15 cellular contexts compared by ENCODE assay signal in genomic region chr22:25492162-25492561, GRCh38.
DNase-seq lines count a peak whose midpoint lies in the region; ATAC-seq, FAIRE-seq and TF ChIP-seq lines count a peak whose summit lies in the region.
"Had no signal": no experiment of that assay in that cellular context is flagged by ENCODE, and none has a peak within 500 bp of the region (broad histone marks: within the 10 kb centered on the region; RNA-seq: fewer than 3 reads in every experiment).

No MANE protein-coding gene starts in this region.

- DNase-seq in GM18507 (ENCODE audit: extremely low spot score, insufficient read length, low read depth) (no peak), MV-4-11 (lab: John Stamatoyannopoulos, UW) (peak; percentile 18), NOMO-1 treated with dmso at 0.1 percent for 144 hours (lab: John Stamatoyannopoulos, UW; ENCODE audit: unreplicated experiment) (peak; percentile 12), WERI-Rb-1 (no peak), NCI-H446 treated with DMSO at 0.1 percent for 48 hours (lab: John Stamatoyannopoulos, UW) (no peak), COLO668 (lab: John Stamatoyannopoulos, UW; ENCODE audit: unreplicated experiment) (no peak), thyroid gland (no peak), aorta (no peak)
- DNase-seq: CD8-positive, alpha-beta T cell; DMS53; GF-D8; GM23248 had no signal

- H3K4me3 ChIP-seq in WERI-Rb-1 (ENCODE audit: low read depth, low read length): no peak overlapping the region
- H3K4me3 ChIP-seq in thyroid gland (replicated peaks in 1 of 3): no peak overlapping the region
- no peak overlapping the region for H3K4me3 ChIP-seq in aorta (ENCODE audit: low read length in 2 of 2)
- H3K4me3 ChIP-seq: GM23248 had no signal

- H3K27ac ChIP-seq in WERI-Rb-1 (peak overlapping the region; percentile 91), thyroid gland (no peak overlapping the region), aorta (ENCODE audit: low read depth in 1 of 2, low read length in 2 of 2) (no peak overlapping the region)
- H3K27ac ChIP-seq: GM23248, HL-60 had no signal

- no peak for TF ChIP-seq POLR2A in thyroid gland (IDR thresholded peaks at IDR 0.05)

- H3K36me3 ChIP-seq in WERI-Rb-1: peaks cover 31% of the 10 kb centered on the region
- H3K36me3 ChIP-seq in thyroid gland: no peaks in the 10 kb centered on the region
- H3K36me3 ChIP-seq in aorta (ENCODE audit: control insufficient read depth in 1 of 2, insufficient read depth in 2 of 2, low read length in 1 of 2): no peaks in the 10 kb centered on the region

- ATAC-seq in aorta (ENCODE audit: low FRiP score): no peak
- ATAC-seq: CD8-positive, alpha-beta T cell had no signal

- peaks cover 26 to 35% of the 10 kb centered on the region in 2 donors for H3K4me1 ChIP-seq in thyroid gland
- peaks cover 0 to 3% of the 10 kb centered on the region in 2 donors for H3K4me1 ChIP-seq in aorta (ENCODE audit: control insufficient read depth in 1 of 2, insufficient read depth in 2 of 2, low read length in 2 of 2)

- FAIRE-seq in GM18507 (lab: Jason Lieb, UNC): peak; percentile 65
- FAIRE-seq: A204.1, H54 had no signal

- intact Hi-C loops in thyroid gland (cut with DNase I) (no loop called here), aorta (cut with DNase I) (no loop called here)

- H3K27me3 ChIP-seq in WERI-Rb-1 (ENCODE audit: insufficient read depth, low read depth, severe bottlenecking): no peaks in the 10 kb centered on the region
- no peaks in the 10 kb centered on the region for H3K27me3 ChIP-seq in thyroid gland
- H3K27me3 ChIP-seq in aorta (ENCODE audit: control insufficient read depth in 1 of 2, insufficient read depth in 2 of 2, low read length in 1 of 2): no peaks in the 10 kb centered on the region

- peaks cover 5% of the 10 kb centered on the region for H3K9me3 ChIP-seq in WERI-Rb-1 (ENCODE audit: severe bottlenecking)
- no peaks in the 10 kb centered on the region for H3K9me3 ChIP-seq in thyroid gland
- H3K9me3 ChIP-seq in aorta (ENCODE audit: control insufficient read depth, low read length): no peaks in the 10 kb centered on the region

- TF ChIP-seq CTCF in WERI-Rb-1 (IDR thresholded peaks at IDR 0.05; ENCODE audit: low read depth, low read length): no peak
- TF ChIP-seq CTCF in thyroid gland (IDR thresholded peaks at IDR 0.05): no peak

Comparison
In these comparisons a context has a peak if more than half of its experiments do, and no peak if none do; other contexts are left out.
1. DNase-seq: peak in MV-4-11 (single experiment) and NOMO-1 treated with dmso at 0.1 percent for 144 hours (single experiment); none in GM18507 (single experiment), WERI-Rb-1 (single experiment), NCI-H446 treated with DMSO at 0.1 percent for 48 hours (single experiment), COLO668 (single experiment), thyroid gland (0 of 2) and aorta (0 of 2).